21 cellular contexts compared by ENCODE assay signal in the genomic region with DNA sequence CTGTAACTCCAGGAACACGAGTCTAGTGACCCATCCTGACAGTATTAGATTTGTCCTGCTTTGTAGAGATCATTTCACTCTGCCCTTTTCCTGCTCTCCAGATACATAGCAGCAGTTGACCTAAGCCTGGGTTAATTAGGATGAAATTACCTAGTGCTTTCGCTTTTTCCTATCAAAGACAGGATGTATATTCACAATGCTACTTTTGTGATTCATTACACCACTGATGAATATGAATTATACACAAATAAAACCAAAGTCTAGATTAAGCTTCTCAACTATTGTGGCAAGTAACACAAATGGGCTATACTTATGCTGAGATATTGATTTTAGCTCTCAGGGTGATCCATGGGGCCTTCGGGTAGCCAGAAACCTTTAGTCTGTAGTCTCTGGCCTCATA. TPM values are rescaled to one million over a fixed set of nuclear protein-coding genes. Genes with fewer than 3 reads are reported as not detected.
A peak's percentile ranks its signal among the peaks of the same experiment; 100 is the strongest.
DNase-seq lines count a peak whose midpoint lies in the region; ATAC-seq and TF ChIP-seq lines count a peak whose summit lies in the region.
"Had no signal": no experiment of that assay in that cellular context is flagged by ENCODE, and none has a peak within 500 bp of the region (broad histone marks: within the 10 kb centered on the region; RNA-seq: fewer than 3 reads in every experiment).

No MANE protein-coding gene starts in this region.

- no peak overlapping the region for H3K27ac ChIP-seq in CD4-positive, alpha-beta T cell (ENCODE audit: low read depth, low read length)
- H3K27ac ChIP-seq: A549 had no signal

- H3K4me1 Mint-ChIP-seq in CD4-positive, alpha-beta T cell (ENCODE audit: low read depth), result peaks cover 31% of the 10 kb centered on the region
- H3K4me1 Mint-ChIP-seq in WTC11, result no peaks in the 10 kb centered on the region
- peaks cover 9% of the 10 kb centered on the region for H3K4me1 Mint-ChIP-seq in memory B cell
- H3K4me1 Mint-ChIP-seq: GM23338 had no signal

- CTCF ChIA-PET in CD4-positive, alpha-beta T cell (lab: Charles Lee), result interaction anchor here (3.1 kb wide), 1 partner anchor 17 kb away, joined by 12 read pairs; no protein-coding TSS in a partner anchor
- CTCF ChIA-PET in WTC11 (lab: Charles Lee), result interaction anchor here (0.6 to 3.5 kb wide), 4 partner anchors 27 to 396 kb away, joined by 3 to 15 read pairs (median 5); a partner anchor contains a TSS

- H3K9me3 ChIP-seq in CD4-positive, alpha-beta T cell (ENCODE audit: control insufficient read depth, low read length), result no peaks in the 10 kb centered on the region
- H3K9me3 ChIP-seq: A549, HAP-1 had no signal

- H3K27me3 ChIP-seq in CD4-positive, alpha-beta T cell (ENCODE audit: control insufficient read depth, insufficient read depth, low read length), result no peaks in the 10 kb centered on the region

- H3K9me3 Mint-ChIP-seq in CD4-positive, alpha-beta T cell, result no peaks in the 10 kb centered on the region
- H3K9me3 Mint-ChIP-seq in WTC11, result no peaks in the 10 kb centered on the region
- no peaks in the 10 kb centered on the region for H3K9me3 Mint-ChIP-seq in memory B cell
- H3K9me3 Mint-ChIP-seq: GM23338 had no signal

- no peaks in the 10 kb centered on the region for H3K27me3 Mint-ChIP-seq in CD4-positive, alpha-beta T cell
- no peaks in the 10 kb centered on the region for H3K27me3 Mint-ChIP-seq in WTC11 (ENCODE audit: low read depth)
- no peaks in the 10 kb centered on the region for H3K27me3 Mint-ChIP-seq in memory B cell
- H3K27me3 Mint-ChIP-seq: B cell had no signal

- H3K4me3 Mint-ChIP-seq in CD4-positive, alpha-beta T cell, result no peak overlapping the region
- H3K4me3 Mint-ChIP-seq in WTC11, result no peak overlapping the region
- no peak overlapping the region for H3K4me3 Mint-ChIP-seq in memory B cell
- H3K4me3 Mint-ChIP-seq: B cell, CD14-positive monocyte, GM23338 had no signal

- intact Hi-C loops in CD4-positive, alpha-beta T cell (cut with DNase I, micrococcal nuclease), result no loop called here

- peaks cover 25% of the 10 kb centered on the region for H3K36me3 Mint-ChIP-seq in CD4-positive, alpha-beta T cell (ENCODE audit: low read depth)
- H3K36me3 Mint-ChIP-seq in WTC11, result no peaks in the 10 kb centered on the region
- H3K36me3 Mint-ChIP-seq in memory B cell, result no peaks in the 10 kb centered on the region

- peak overlapping the region; percentile 63 for H3K27ac Mint-ChIP-seq in CD4-positive, alpha-beta T cell
- H3K27ac Mint-ChIP-seq in WTC11, result peak overlapping the region; percentile 32; the same call in 1 of the 2 replicates
- peak overlapping the region; percentile 20 for H3K27ac Mint-ChIP-seq in memory B cell
- H3K27ac Mint-ChIP-seq: B cell, GM23338 had no signal

- TF ChIP-seq CTCF in CD4-positive, alpha-beta T cell (IDR thresholded peaks at IDR 0.05), result no peak
- no peak for TF ChIP-seq CTCF in WTC11 (IDR thresholded peaks at IDR 0.05)
- TF ChIP-seq CTCF in GM10266 (IDR thresholded peaks at IDR 0.05; ENCODE audit: control insufficient read depth, insufficient read depth, low read depth, missing control alignments), result no peak

- POLR2A ChIA-PET in CD4-positive, alpha-beta T cell (lab: Charles Lee), result interaction anchor here (1.1 kb wide), 1 partner anchor 12 kb away, joined by 3 read pairs; no protein-coding TSS in a partner anchor
- POLR2A ChIA-PET in WTC11 (lab: Charles Lee), result no interaction called here

- peak; percentile 5 for DNase-seq in activated CD8-positive, alpha-beta memory T cell treated with anti-CD3 and anti-CD28 coated beads for 24 hours
- no peak for DNase-seq in activated CD8-positive, alpha-beta memory T cell treated with anti-CD3 and anti-CD28 coated beads, Interleukin-2, amount 50 U/mL, for 48 hours
- no peak for DNase-seq in CD4-positive, alpha-beta T cell
- DNase-seq in WTC11 (ENCODE audit: low spot score) (no peak), memory B cell (ENCODE audit: low spot score in 2 of 2) (no peak), GM10266 (ENCODE audit: extremely low spot score) (no peak), DMS79 treated with DMSO at 0.1 percent for 48 hours (lab: John Stamatoyannopoulos, UW) (no peak), nucleus accumbens (lab: John Stamatoyannopoulos, UW) (no peak)
- DNase-seq: COR-L47, DND-41, Karpas-422, NCI-H1694, NCI-H2081 treated with DMSO at 0.1 percent for 48 hours, NCI-H2171 treated with DMSO at 0.1 percent for 48 hours, NCI-H526, OCI-M1 had no signal

- ATAC-seq in CD4-positive, alpha-beta T cell (ENCODE audit: poor library complexity), result no peak
- ATAC-seq in WTC11 (no peak), memory B cell (ENCODE audit: low read depth) (no peak)
- ATAC-seq: A549, GM23338 had no signal

TF ChIP-seq in WTC11, 78 proteins besides CTCF, POLR2A, EP300 and RAD21:
- TF ChIP-seq CREM (CRISPR knock-in tag; IDR thresholded peaks at IDR 0.05) (no peak), FOXJ3 (CRISPR knock-in tag; IDR thresholded peaks at IDR 0.05; ENCODE audit: borderline replicate concordance) (no peak), NR2C2 (CRISPR knock-in tag; IDR thresholded peaks at IDR 0.05) (no peak), ATF1 (CRISPR knock-in tag; IDR thresholded peaks at IDR 0.05) (no peak), ESRRA (CRISPR knock-in tag; IDR thresholded peaks at IDR 0.05; ENCODE audit: borderline replicate concordance) (no peak), NR1H2 (CRISPR knock-in tag; IDR thresholded peaks at IDR 0.05) (no peak), SMAD4 (CRISPR knock-in tag; IDR thresholded peaks at IDR 0.05) (no peak)
- TF ChIP-seq, protein P1, sequence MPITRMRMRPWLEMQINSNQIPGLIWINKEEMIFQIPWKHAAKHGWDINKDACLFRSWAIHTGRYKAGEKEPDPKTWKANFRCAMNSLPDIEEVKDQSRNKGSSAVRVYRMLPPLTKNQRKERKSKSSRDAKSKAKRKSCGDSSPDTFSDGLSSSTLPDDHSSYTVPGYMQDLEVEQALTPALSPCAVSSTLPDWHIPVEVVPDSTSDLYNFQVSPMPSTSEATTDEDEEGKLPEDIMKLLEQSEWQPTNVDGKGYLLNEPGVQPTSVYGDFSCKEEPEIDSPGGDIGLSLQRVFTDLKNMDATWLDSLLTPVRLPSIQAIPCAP (CRISPR knock-in tag; IDR thresholded peaks at IDR 0.05), result no peak
- TF ChIP-seq, protein P2, sequence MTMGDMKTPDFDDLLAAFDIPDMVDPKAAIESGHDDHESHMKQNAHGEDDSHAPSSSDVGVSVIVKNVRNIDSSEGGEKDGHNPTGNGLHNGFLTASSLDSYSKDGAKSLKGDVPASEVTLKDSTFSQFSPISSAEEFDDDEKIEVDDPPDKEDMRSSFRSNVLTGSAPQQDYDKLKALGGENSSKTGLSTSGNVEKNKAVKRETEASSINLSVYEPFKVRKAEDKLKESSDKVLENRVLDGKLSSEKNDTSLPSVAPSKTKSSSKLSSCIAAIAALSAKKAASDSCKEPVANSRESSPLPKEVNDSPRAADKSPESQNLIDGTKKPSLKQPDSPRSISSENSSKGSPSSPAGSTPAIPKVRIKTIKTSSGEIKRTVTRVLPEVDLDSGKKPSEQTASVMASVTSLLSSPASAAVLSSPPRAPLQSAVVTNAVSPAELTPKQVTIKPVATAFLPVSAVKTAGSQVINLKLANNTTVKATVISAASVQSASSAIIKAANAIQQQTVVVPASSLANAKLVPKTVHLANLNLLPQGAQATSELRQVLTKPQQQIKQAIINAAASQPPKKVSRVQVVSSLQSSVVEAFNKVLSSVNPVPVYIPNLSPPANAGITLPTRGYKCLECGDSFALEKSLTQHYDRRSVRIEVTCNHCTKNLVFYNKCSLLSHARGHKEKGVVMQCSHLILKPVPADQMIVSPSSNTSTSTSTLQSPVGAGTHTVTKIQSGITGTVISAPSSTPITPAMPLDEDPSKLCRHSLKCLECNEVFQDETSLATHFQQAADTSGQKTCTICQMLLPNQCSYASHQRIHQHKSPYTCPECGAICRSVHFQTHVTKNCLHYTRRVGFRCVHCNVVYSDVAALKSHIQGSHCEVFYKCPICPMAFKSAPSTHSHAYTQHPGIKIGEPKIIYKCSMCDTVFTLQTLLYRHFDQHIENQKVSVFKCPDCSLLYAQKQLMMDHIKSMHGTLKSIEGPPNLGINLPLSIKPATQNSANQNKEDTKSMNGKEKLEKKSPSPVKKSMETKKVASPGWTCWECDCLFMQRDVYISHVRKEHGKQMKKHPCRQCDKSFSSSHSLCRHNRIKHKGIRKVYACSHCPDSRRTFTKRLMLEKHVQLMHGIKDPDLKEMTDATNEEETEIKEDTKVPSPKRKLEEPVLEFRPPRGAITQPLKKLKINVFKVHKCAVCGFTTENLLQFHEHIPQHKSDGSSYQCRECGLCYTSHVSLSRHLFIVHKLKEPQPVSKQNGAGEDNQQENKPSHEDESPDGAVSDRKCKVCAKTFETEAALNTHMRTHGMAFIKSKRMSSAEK (CRISPR knock-in tag; IDR thresholded peaks at IDR 0.05; ENCODE audit: borderline replicate concordance), result no peak

RNA-seq across cellular contexts. Expression of a gene that starts 17.9 kb away (rescaled TPM):
- total RNA-seq in CD4-positive, alpha-beta T cell, result 10 to 100 TPM; 42.3 to 44.5 TPM
- total RNA-seq in WTC11 (2021), result 47.8 to 55.8 TPM (median 51.7 TPM) in 3 replicates

RNA-seq across cellular contexts. Expression of a gene that starts 37.3 kb away (rescaled TPM):
- 10 to 100 TPM; 51.1 to 52.8 TPM for total RNA-seq in CD4-positive, alpha-beta T cell
- total RNA-seq in WTC11 (2021), result 34.0 to 41.4 TPM (median 40.4 TPM) in 3 replicates

RNA-seq across cellular contexts. Expression of a gene that starts 45.5 kb away (rescaled TPM):
- under 1 TPM; 0.41 to 0.47 TPM for total RNA-seq in CD4-positive, alpha-beta T cell
- total RNA-seq in WTC11 (2021), result 0.39 to 0.77 TPM (median 0.62 TPM) in 3 replicates
